14 cellular contexts compared by ENCODE assay signal in genomic region chr6:56335733-56336132, GRCh38.
DNase-seq lines count a peak whose midpoint lies in the region; ATAC-seq, FAIRE-seq and TF ChIP-seq lines count a peak whose summit lies in the region.
"Had no signal": no experiment of that assay in that cellular context is flagged by ENCODE, and none has a peak within 500 bp of the region (broad histone marks: within the 10 kb centered on the region; RNA-seq: fewer than 3 reads in every experiment).

No MANE protein-coding gene starts in this region.

- peak; percentile 42 for DNase-seq in GM03348 (ENCODE audit: low spot score)
- peak; percentile 56 for DNase-seq in RCC 7860 (ENCODE audit: low spot score)
- peak; percentile 90 for DNase-seq in epithelial cell of esophagus (ENCODE audit: low read depth)
- DNase-seq in renal cortical epithelial cell (ENCODE audit: low read depth) = peak; percentile 94
- DNase-seq in left lobe of liver (ENCODE audit: low spot score) = no peak
- DNase-seq in NOMO-1 (lab: John Stamatoyannopoulos, UW; ENCODE audit: unreplicated experiment in 2 of 2) = no peak
- DNase-seq in iPS-NIHi11 (ENCODE audit: low spot score) = no peak
- DNase-seq: activated CD4-positive, CD25-positive, alpha-beta regulatory T cell treated with anti-CD3 and anti-CD28 coated beads, Interleukin-2, amount 50 U/mL, for 72 hours; DMS153; left ventricle myocardium superior; pancreas; SHP77 had no signal

- no peak for TF ChIP-seq CTCF in epithelial cell of esophagus (IDR thresholded peaks at IDR 0.05; ENCODE audit: insufficient read depth, low read depth, low read length, missing control alignments)

- H3K4me3 ChIP-seq in epithelial cell of esophagus (ENCODE audit: low read length) = no peak overlapping the region
- H3K4me3 ChIP-seq: pancreas had no signal

- FAIRE-seq in RCC 7860 (lab: Jason Lieb, UNC) = no peak
- FAIRE-seq: GM18507, pancreas had no signal

- no peak for ATAC-seq in left lobe of liver
- ATAC-seq in GM18873 (IDR thresholded peaks at IDR 0.05; ENCODE audit: low FRiP score, unreplicated experiment) = no peak
- ATAC-seq: left ventricle myocardium superior, pancreas had no signal

Comparison
In these comparisons a context has a peak if more than half of its experiments do, and no peak if none do; other contexts are left out.
1. DNase-seq: peak in GM03348 (single experiment), RCC 7860 (single experiment), epithelial cell of esophagus (single experiment) and renal cortical epithelial cell (single experiment); none in left lobe of liver (single experiment), NOMO-1 (0 of 2) and iPS-NIHi11 (single experiment).